In genomic region chr11:72629266-72629665, GRCh38 we compare ENCODE assay signal across 1 cellular context.
TF ChIP-seq lines count a peak whose summit lies in the region.

No MANE protein-coding gene starts in this region.

TF ChIP-seq in WTC11, 78 proteins besides CTCF, POLR2A, EP300 and RAD21 (continued from another document):
- no peak for TF ChIP-seq FOXJ3 (CRISPR knock-in tag; IDR thresholded peaks at IDR 0.05; ENCODE audit: borderline replicate concordance)
- no peak for TF ChIP-seq ATF6 (CRISPR knock-in tag; IDR thresholded peaks at IDR 0.05)
- TF ChIP-seq ZNF512 (CRISPR knock-in tag; IDR thresholded peaks at IDR 0.05; ENCODE audit: borderline replicate concordance): no peak
- TF ChIP-seq NR2C2 (CRISPR knock-in tag; IDR thresholded peaks at IDR 0.05): no peak
- TF ChIP-seq ATF3 (CRISPR knock-in tag; conservative IDR thresholded peaks at IDR 0.05): no peak
- TF ChIP-seq SP1 (CRISPR knock-in tag; conservative IDR thresholded peaks at IDR 0.05): no peak
- TF ChIP-seq USF1 (CRISPR knock-in tag; IDR thresholded peaks at IDR 0.05): no peak
- TF ChIP-seq ZNF425 (CRISPR knock-in tag; conservative IDR thresholded peaks at IDR 0.05): no peak
